Comparison of ENCODE assay signal across 8 cellular contexts in the genomic region with DNA sequence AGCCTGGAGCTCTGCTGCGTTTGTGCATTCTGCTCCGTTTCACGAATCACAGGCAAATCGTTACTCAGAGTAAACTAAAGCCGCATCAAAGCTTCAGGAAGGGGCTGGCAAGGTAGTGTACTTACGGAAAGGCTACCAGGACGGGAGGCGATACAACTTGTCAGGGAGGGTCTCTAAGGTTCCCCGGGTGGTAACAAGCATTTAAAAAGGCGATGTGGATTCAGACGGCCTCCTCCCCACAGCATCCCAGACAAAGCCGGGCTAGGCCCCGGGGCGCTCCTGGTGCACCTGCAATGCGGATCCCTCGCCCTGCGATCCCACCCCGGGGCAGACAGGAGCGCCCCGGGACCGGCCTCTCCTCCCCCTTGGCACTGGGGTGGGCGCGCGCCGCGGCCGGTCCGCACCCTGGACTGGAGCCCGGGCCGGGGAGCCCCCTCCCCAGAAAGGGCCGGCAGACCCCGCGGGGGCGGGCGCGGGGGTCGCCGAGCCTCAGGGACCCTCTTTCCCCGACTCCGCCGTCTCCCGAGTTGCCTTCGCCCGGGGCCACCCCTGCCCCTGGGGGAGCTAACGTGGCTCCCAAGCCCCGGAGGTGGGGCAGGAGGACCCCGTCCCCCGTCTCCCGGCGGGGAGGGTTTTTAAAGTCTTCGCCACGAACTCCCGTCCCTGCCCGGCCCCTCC. TPM values are rescaled to one million over a fixed set of nuclear protein-coding genes. Genes with fewer than 3 reads are reported as not detected.
DNase-seq lines count a peak whose midpoint lies in the region; ATAC-seq, FAIRE-seq and TF ChIP-seq lines count a peak whose summit lies in the region.

No MANE protein-coding gene starts in this region.

- no peaks in the 10 kb centered on the region for H3K9me3 Mint-ChIP-seq in activated T-cell treated with anti-CD3 and anti-CD28 coated beads, Interleukin-2, amount 50 U/mL, for 24 hours
- no peaks in the 10 kb centered on the region for H3K9me3 Mint-ChIP-seq in naive thymus-derived CD8-positive, alpha-beta T cell

- H3K27me3 Mint-ChIP-seq in activated T-cell treated with anti-CD3 and anti-CD28 coated beads, Interleukin-2, amount 50 U/mL, for 24 hours = no peaks in the 10 kb centered on the region
- H3K27me3 Mint-ChIP-seq in naive thymus-derived CD8-positive, alpha-beta T cell = no peaks in the 10 kb centered on the region

- peak; percentile 1 for ATAC-seq in HG02884 (IDR thresholded peaks at IDR 0.05; ENCODE audit: unreplicated experiment)
- peak; percentile 21 to 22 for ATAC-seq in naive thymus-derived CD8-positive, alpha-beta T cell

- peak overlapping the region; percentile 73 for H3K27ac Mint-ChIP-seq in activated T-cell treated with anti-CD3 and anti-CD28 coated beads, Interleukin-2, amount 50 U/mL, for 24 hours
- peak overlapping the region; percentile 49 to 96 (median 93) for H3K27ac Mint-ChIP-seq in naive thymus-derived CD8-positive, alpha-beta T cell

- H3K9me3 ChIP-seq in esophagus muscularis mucosa (no peaks in the 10 kb centered on the region), tibial artery (no peaks in the 10 kb centered on the region)

- no peak for TF ChIP-seq POLR2A in GM12892 (IDR thresholded peaks at IDR 0.05; ENCODE audit: low read depth, low read length)
- TF ChIP-seq POLR2A in esophagus muscularis mucosa (IDR thresholded peaks at IDR 0.05; ENCODE audit: low read depth) = no peak

- POLR2A ChIA-PET in naive thymus-derived CD8-positive, alpha-beta T cell (lab: Charles Lee) = interaction anchor here (0.7 to 1.7 kb wide), 3 partner anchors 33 to 1190 kb away, joined by 3 to 5 read pairs (median 3); no protein-coding TSS in a partner anchor

- intact Hi-C loops in esophagus muscularis mucosa (cut with DNase I) = loop anchor here (10.0 kb wide), 2 partner anchors 257 to 963 kb away; partner anchors contain the start of gene ATP6V0A2
- intact Hi-C loops in tibial artery (cut with DNase I; ENCODE audit: low total_unique reads) = no loop called here

- peak; percentile 50 for FAIRE-seq in GM12892 (lab: Jason Lieb, UNC)

- H3K27me3 ChIP-seq in esophagus muscularis mucosa = no peaks in the 10 kb centered on the region
- no peaks in the 10 kb centered on the region for H3K27me3 ChIP-seq in tibial artery

- H3K36me3 Mint-ChIP-seq in activated T-cell treated with anti-CD3 and anti-CD28 coated beads, Interleukin-2, amount 50 U/mL, for 24 hours (ENCODE audit: low read depth) = peaks cover 34% of the 10 kb centered on the region
- H3K36me3 Mint-ChIP-seq in naive thymus-derived CD8-positive, alpha-beta T cell = peaks cover 0 to 20% (median 4%) of the 10 kb centered on the region in 3 donors

- H3K4me3 Mint-ChIP-seq in activated T-cell treated with anti-CD3 and anti-CD28 coated beads, Interleukin-2, amount 50 U/mL, for 24 hours = peak overlapping the region; percentile 82
- H3K4me3 Mint-ChIP-seq in naive thymus-derived CD8-positive, alpha-beta T cell = peak overlapping the region; percentile 80 to 96 (median 92)

- peaks cover 49% of the 10 kb centered on the region for H3K4me1 Mint-ChIP-seq in activated T-cell treated with anti-CD3 and anti-CD28 coated beads, Interleukin-2, amount 50 U/mL, for 24 hours (ENCODE audit: low read depth)
- H3K4me1 Mint-ChIP-seq in naive thymus-derived CD8-positive, alpha-beta T cell = peaks cover 7 to 37% (median 30%) of the 10 kb centered on the region in 4 donors

- H3K36me3 ChIP-seq in esophagus muscularis mucosa (peaks cover 0 to 14% (median 5%) of the 10 kb centered on the region in 4 donors), tibial artery (no peaks in the 10 kb centered on the region)

- peak overlapping the region; percentile 97 to 99 (median 97) for H3K4me3 ChIP-seq in esophagus muscularis mucosa
- peak overlapping the region; percentile 98 to 99 for H3K4me3 ChIP-seq in tibial artery

- DNase-seq in GM12892 (ENCODE audit: insufficient read length) (no peak), NCI-H774 (lab: John Stamatoyannopoulos, UW) (peak; percentile 20), esophagus muscularis mucosa (ENCODE audit: extremely low spot score) (peak; percentile 74), tibial artery (peak; percentile 23 to 70), NCI-H1436 (lab: John Stamatoyannopoulos, UW) (no peak)
- peak; percentile 61 for DNase-seq in activated T-cell treated with anti-CD3 and anti-CD28 coated beads, Interleukin-2, amount 50 U/mL, for 24 hours
- peak; percentile 12 to 72 (median 42) for DNase-seq in naive thymus-derived CD8-positive, alpha-beta T cell

- TF ChIP-seq CTCF in esophagus muscularis mucosa (IDR thresholded peaks at IDR 0.05) (no peak), tibial artery (IDR thresholded peaks at IDR 0.05) (no peak)

- H3K27ac ChIP-seq in esophagus muscularis mucosa (replicated peaks in 1 of 4) = peak overlapping the region; percentile 96 to 99 (median 98)
- peak overlapping the region; percentile 98 to 99 for H3K27ac ChIP-seq in tibial artery

- peaks cover 15 to 55% (median 39%) of the 10 kb centered on the region in 4 donors for H3K4me1 ChIP-seq in esophagus muscularis mucosa
- peaks cover 0 to 40% (median 11%) of the 10 kb centered on the region in 4 donors for H3K4me1 ChIP-seq in tibial artery

- WGBS in esophagus muscularis mucosa = under 1% methylated on average over 11 of the region's 54 CpGs

- TF ChIP-seq EP300 in esophagus muscularis mucosa (IDR thresholded peaks at IDR 0.05) = no peak

RNA-seq across cellular contexts. Expression of gene CCDC92, which starts 0.7 kb away (rescaled TPM):
- 3.8 TPM for polyA plus RNA-seq in GM12892 (2012; ENCODE audit: missing spikeins)
- 10 to 100 TPM; 42.2 to 66.3 (median 54.1) TPM for total RNA-seq in esophagus muscularis mucosa
- total RNA-seq in naive thymus-derived CD8-positive, alpha-beta T cell = 10 to 100 TPM; 23.3 to 28.2 TPM
- polyA plus RNA-seq in naive thymus-derived CD8-positive, alpha-beta T cell = 10 to 100 TPM; 16.7 to 34.0 (median 21.1) TPM

RNA-seq across cellular contexts. Expression of gene ZNF664, which starts 1.1 kb away (rescaled TPM):
- 36.2 TPM for polyA plus RNA-seq in GM12892 (2012; ENCODE audit: missing spikeins)
- total RNA-seq in esophagus muscularis mucosa = 10 to 100 TPM; 58.5 to 76.4 (median 70.3) TPM
- total RNA-seq in naive thymus-derived CD8-positive, alpha-beta T cell = 10 to 100 TPM; 43.9 to 47.9 TPM
- polyA plus RNA-seq in naive thymus-derived CD8-positive, alpha-beta T cell = 10 to 100 TPM in 2 of 3 donors, 1 to 10 TPM in 1; 9.4 to 10.8 (median 10.3) TPM

Comparison
In these comparisons a context has a peak if more than half of its experiments do, and no peak if none do; other contexts are left out.
1. DNase-seq: peak in NCI-H774 (single experiment), activated T-cell treated with anti-CD3 and anti-CD28 coated beads, Interleukin-2, amount 50 U/mL, for 24 hours (single experiment), esophagus muscularis mucosa (single experiment), naive thymus-derived CD8-positive, alpha-beta T cell (10 of 10) and tibial artery (2 of 2); none in GM12892 (single experiment) and NCI-H1436 (single experiment).